ENCODE assay signal across 16 cellular contexts in the genomic region with DNA sequence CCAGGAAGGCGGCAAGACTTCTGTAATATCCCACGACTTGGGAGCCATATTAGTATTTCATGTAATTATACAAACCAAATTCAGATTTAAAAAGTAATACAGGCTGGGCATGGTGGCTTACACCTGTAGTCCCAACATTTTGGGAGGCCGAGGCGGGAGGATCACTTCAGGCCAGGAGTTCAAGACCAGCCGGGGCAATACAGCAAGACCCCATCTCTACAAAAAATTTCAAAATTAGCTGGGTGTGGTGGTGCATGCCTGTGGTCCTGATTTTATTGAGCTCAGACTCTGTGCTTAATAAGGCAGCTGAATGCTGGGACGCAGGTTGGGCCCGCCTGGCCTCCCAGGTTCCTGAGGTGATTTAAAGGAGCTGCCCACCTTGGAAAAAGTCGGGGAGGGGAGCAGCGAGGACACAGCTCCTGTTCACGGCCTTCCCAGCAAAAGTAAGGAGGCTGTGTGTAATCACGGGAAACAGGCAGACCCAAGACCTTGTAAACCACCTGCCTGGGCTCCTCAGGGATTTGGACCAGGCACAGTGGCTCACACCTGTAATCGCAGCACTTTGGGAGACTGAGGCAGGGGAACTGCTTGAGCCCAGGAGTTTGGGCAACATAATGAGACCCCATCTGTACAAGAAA.
DNase-seq lines count a peak whose midpoint lies in the region; FAIRE-seq and TF ChIP-seq lines count a peak whose summit lies in the region.
"Had no signal": no experiment of that assay in that cellular context is flagged by ENCODE, and none has a peak within 500 bp of the region (broad histone marks: within the 10 kb centered on the region; RNA-seq: fewer than 3 reads in every experiment).

No MANE protein-coding gene starts in this region.

- H3K4me1 ChIP-seq in HEK293 (ENCODE audit: control insufficient read depth, insufficient read depth, low read length): no peaks in the 10 kb centered on the region
- no peaks in the 10 kb centered on the region for H3K4me1 ChIP-seq in H1 (replicated peaks in 1 of 4; ENCODE audit: control insufficient read depth in 3 of 4, insufficient read depth in 4 of 4, low read length in 3 of 4)

- peak overlapping the region; percentile 51; the same call in 1 of the 2 replicates for H4K8ac ChIP-seq in H1 (ENCODE audit: extremely low read depth, insufficient read depth, low read length)

- H2BK12ac ChIP-seq in H1 (ENCODE audit: low read depth, low read length): no peak overlapping the region

- no peak overlapping the region for H3K14ac ChIP-seq in H1 (ENCODE audit: insufficient read length)

- peaks cover 0 to 2% of the 10 kb centered on the region in 2 experiments; a peak in 1 of 4 replicates for H3K79me2 ChIP-seq in H1 (ENCODE audit: control insufficient read depth in 1 of 2, insufficient read depth in 2 of 2, low read length in 2 of 2)

- no peak for TF ChIP-seq POLR2A in H1 (IDR thresholded peaks at IDR 0.05; ENCODE audit: control extremely low read depth in 1 of 2, low read depth in 2 of 2, low read length in 2 of 2)

- POLR2A ChIA-PET in HEK293 (lab: Yijun Ruan, JAX): no interaction called here
- POLR2A ChIA-PET in H1 (lab: Charles Lee; ENCODE audit: partially characterized antibody): no interaction called here
- POLR2A ChIA-PET in RWPE1 (lab: Yijun Ruan, JAX; ENCODE audit: low non-redundant PET): no interaction called here

- no peak overlapping the region for H2BK5ac ChIP-seq in H1 (ENCODE audit: low read depth, low read length)

- H3K27ac ChIP-seq in HEK293 (ENCODE audit: extremely low read depth, low read depth, low read length): no peak overlapping the region
- H3K27ac ChIP-seq in H1 (ENCODE audit: low read depth, low read length): no peak overlapping the region
- no peak overlapping the region for H3K27ac ChIP-seq in RWPE1
- H3K27ac ChIP-seq: 22Rv1, HL-60 had no signal

- no peak overlapping the region for H2AFZ ChIP-seq in H1 (ENCODE audit: low read length)

- no peak overlapping the region for H2BK15ac ChIP-seq in H1 (ENCODE audit: low read length)

- no peak overlapping the region for H3K4me2 ChIP-seq in H1 (ENCODE audit: insufficient read depth in 1 of 2, low read depth in 2 of 2, low read length in 2 of 2)

- H3K9me3 ChIP-seq in HEK293 (ENCODE audit: control insufficient read depth, insufficient read depth, low read depth, low read length) (no peaks in the 10 kb centered on the region), H1 (ENCODE audit: insufficient read depth in 2 of 2, low read depth in 1 of 2, low read length in 1 of 2) (no peaks in the 10 kb centered on the region)

- no peaks in the 10 kb centered on the region for H3K23me2 ChIP-seq in H1 (ENCODE audit: low read depth, low read length)

- H2AK5ac ChIP-seq in H1 (ENCODE audit: low read depth, low read length): no peak overlapping the region

- no peak overlapping the region for H3K4me3 ChIP-seq in HEK293 (ENCODE audit: low read depth, low read length)
- H3K4me3 ChIP-seq in H1 (ENCODE audit: extremely low read depth in 1 of 4, insufficient read depth in 2 of 4, low read depth in 3 of 4, low read length in 4 of 4): no peak overlapping the region
- H3K4me3 ChIP-seq: GM12878 had no signal

- no peak overlapping the region for H3K9ac ChIP-seq in H1 (replicated peaks in 1 of 4; ENCODE audit: extremely low read depth in 1 of 4, low read depth in 3 of 4, low read length in 3 of 4)

- H3K36me3 ChIP-seq in HEK293 (ENCODE audit: control insufficient read depth in 2 of 2, insufficient read depth in 1 of 2, low read length in 2 of 2) (no peaks in the 10 kb centered on the region), H1 (ENCODE audit: control insufficient read depth in 2 of 4, insufficient read depth in 4 of 4, low read length in 3 of 4) (no peaks in the 10 kb centered on the region)

- intact Hi-C loops in posterior vena cava (cut with DNase I): loop anchor here in 1 of 2 donors (10.0 kb wide), 1 partner anchor 299 kb away; no protein-coding TSS in a partner anchor

- peak; percentile 16 for DNase-seq in activated CD4-positive, CD25-positive, alpha-beta regulatory T cell treated with anti-CD3 and anti-CD28 coated beads, Interleukin-2, amount 50 U/mL, for 72 hours
- no peak for DNase-seq in activated CD4-positive, CD25-positive, alpha-beta regulatory T cell (lab: John Stamatoyannopoulos, UW)
- no peak for DNase-seq in H1 (ENCODE audit: low read depth in 1 of 2, low spot score in 2 of 2)
- DNase-seq in posterior vena cava (ENCODE audit: low spot score): peak; percentile 46
- DNase-seq in RWPE1 (ENCODE audit: low spot score): no peak
- DNase-seq in Kasumi-1 (lab: John Stamatoyannopoulos, UW): no peak
- DNase-seq in H4 (ENCODE audit: low spot score): no peak
- DNase-seq: Calu3, DMS 273 treated with DMSO at 0.1 percent for 48 hours, DMS79, H9 had no signal

- TF ChIP-seq RAD21 in H1 (IDR thresholded peaks at IDR 0.05 in 1 of 2, conservative IDR thresholded peaks at IDR 0.05 in 1 of 2; ENCODE audit: low read depth in 2 of 2, low read length in 2 of 2): no peak

- no peak overlapping the region for H2BK20ac ChIP-seq in H1 (ENCODE audit: low read length)

- no peak overlapping the region for H3K56ac ChIP-seq in H1 (replicated peaks; ENCODE audit: insufficient read length, low read depth, low read length)

- no peak overlapping the region for H2BK120ac ChIP-seq in H1 (replicated peaks; ENCODE audit: low read depth, low read length)

- H3K4ac ChIP-seq in H1 (replicated peaks; ENCODE audit: insufficient read length, low read depth, low read length): no peak overlapping the region

- H3K23ac ChIP-seq in H1 (ENCODE audit: insufficient read length): no peak overlapping the region

- TF ChIP-seq CTCF in HEK293 (tag by site-specific recombination; IDR thresholded peaks at IDR 0.05) (no peak), H1 (IDR thresholded peaks at IDR 0.05; ENCODE audit: control extremely low read depth in 1 of 3, insufficient read depth in 1 of 3, low read depth in 1 of 3, low read length in 3 of 3) (no peak), RWPE1 (conservative IDR thresholded peaks at IDR 0.05; ENCODE audit: low read depth) (no peak)

- no peaks in the 10 kb centered on the region for H3K27me3 ChIP-seq in H1 (replicated peaks in 1 of 4; ENCODE audit: control insufficient read depth in 3 of 4, extremely low read depth in 1 of 4, insufficient read depth in 3 of 4, low read length in 3 of 4)

- FAIRE-seq in H1 (lab: Jason Lieb, UNC): no peak
- FAIRE-seq: GM12878, GM18507 had no signal

- H3K18ac ChIP-seq in H1 (ENCODE audit: extremely low read depth, low read length): no peak overlapping the region

- CTCF ChIA-PET in HEK293 (lab: Yijun Ruan, JAX): no interaction called here
- CTCF ChIA-PET in H1 (lab: Charles Lee; ENCODE audit: partially characterized antibody): interaction anchor here (1.3 kb wide), 1 partner anchor 191 kb away, joined by 3 read pairs; no protein-coding TSS in a partner anchor
- CTCF ChIA-PET in RWPE1 (lab: Yijun Ruan, JAX): no interaction called here

- 93% methylated on average over 12 of the region's 12 CpGs; no CpG with 5 or more reads in 1 of the 2 experiments for WGBS in H1 (ENCODE audit: extremely low coverage in 1 of 2, insufficient coverage in 1 of 2, insufficient read length in 1 of 2, insufficient replicate concordance in 2 of 2, low coverage in 1 of 2, low lambda C conversion rate in 2 of 2, missing lambda C conversion rate in 1 of 2), 2 experiments

- no peak overlapping the region for H4K5ac ChIP-seq in H1 (ENCODE audit: insufficient read length, low read depth, low read length)

- H4K20me1 ChIP-seq in H1 (replicated peaks in 1 of 2; ENCODE audit: control insufficient read depth in 1 of 2, insufficient read depth in 2 of 2, low read length in 2 of 2): no peaks in the 10 kb centered on the region

- no peaks in the 10 kb centered on the region for H3K79me1 ChIP-seq in H1 (ENCODE audit: low read depth, low read length)

- H4K91ac ChIP-seq in H1 (replicated peaks; ENCODE audit: insufficient read length, low read length): no peak overlapping the region

- TF ChIP-seq EP300 in H1 (IDR thresholded peaks at IDR 0.05; ENCODE audit: borderline replicate concordance in 1 of 2, low read depth in 2 of 2, low read length in 2 of 2): no peak

TF ChIP-seq in HEK293, 187 proteins besides CTCF, POLR2A, EP300 and RAD21:
- TF ChIP-seq SETDB1 (IDR thresholded peaks at IDR 0.05; ENCODE audit: insufficient read length, low read length) (no peak), ZNF121 (tag by site-specific recombination; IDR thresholded peaks at IDR 0.05) (peak; percentile 60; the same call in 1 of the 2 replicates)

TF ChIP-seq in H1, 55 proteins besides CTCF, POLR2A, EP300 and RAD21:
- TF ChIP-seq EGR1 (IDR thresholded peaks at IDR 0.05; ENCODE audit: borderline replicate concordance, low read depth, low read length) (no peak), SIN3A (conservative IDR thresholded peaks at IDR 0.05 in 1 of 2, IDR thresholded peaks at IDR 0.05 in 1 of 2; ENCODE audit: low read depth in 1 of 2, low read length in 2 of 2) (no peak), KDM1A (IDR thresholded peaks at IDR 0.05; ENCODE audit: borderline replicate concordance, low read length) (peak; percentile 38; the same call in 1 of the 2 replicates), SAP30 (IDR thresholded peaks at IDR 0.05; ENCODE audit: insufficient read depth, insufficient replicate concordance, low read length) (no peak), CREB1 (IDR thresholded peaks at IDR 0.05) (no peak)
- TF ChIP-seq, protein P1, sequence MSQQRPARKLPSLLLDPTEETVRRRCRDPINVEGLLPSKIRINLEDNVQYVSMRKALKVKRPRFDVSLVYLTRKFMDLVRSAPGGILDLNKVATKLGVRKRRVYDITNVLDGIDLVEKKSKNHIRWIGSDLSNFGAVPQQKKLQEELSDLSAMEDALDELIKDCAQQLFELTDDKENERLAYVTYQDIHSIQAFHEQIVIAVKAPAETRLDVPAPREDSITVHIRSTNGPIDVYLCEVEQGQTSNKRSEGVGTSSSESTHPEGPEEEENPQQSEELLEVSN (IDR thresholded peaks at IDR 0.05): no peak

Comparison
In these comparisons a context has a peak if more than half of its experiments do, and no peak if none do; other contexts are left out.
1. DNase-seq: peak in activated CD4-positive, CD25-positive, alpha-beta regulatory T cell treated with anti-CD3 and anti-CD28 coated beads, Interleukin-2, amount 50 U/mL, for 72 hours (single experiment) and posterior vena cava (single experiment); none in activated CD4-positive, CD25-positive, alpha-beta regulatory T cell (0 of 4), H1 (0 of 2), RWPE1 (single experiment), Kasumi-1 (0 of 2) and H4 (single experiment).